In the genomic region with DNA sequence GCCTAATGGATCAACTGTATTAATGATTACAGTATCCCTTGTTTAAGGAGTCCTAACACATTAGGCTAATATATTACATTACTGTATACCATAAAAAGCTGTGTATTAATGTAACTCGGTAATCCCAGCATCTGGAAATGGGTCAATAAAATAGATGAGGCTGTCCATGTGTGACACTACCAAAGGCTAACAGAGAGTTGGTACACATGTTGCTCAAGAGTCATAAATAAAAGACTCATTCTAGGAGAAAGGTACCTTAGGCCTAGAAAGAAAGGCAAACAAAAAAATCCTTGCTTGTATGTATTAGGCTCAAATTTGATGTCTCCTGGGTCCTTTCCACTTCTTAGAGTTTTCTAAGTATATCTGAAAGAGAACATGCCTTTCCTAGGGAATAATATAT, we compare ENCODE assay signal across 14 cellular contexts. TPM values are rescaled to one million over a fixed set of nuclear protein-coding genes. Genes with fewer than 3 reads are reported as not detected.
DNase-seq lines count a peak whose midpoint lies in the region; ATAC-seq and TF ChIP-seq lines count a peak whose summit lies in the region.
"Had no signal": no experiment of that assay in that cellular context is flagged by ENCODE, and none has a peak within 500 bp of the region (broad histone marks: within the 10 kb centered on the region; RNA-seq: fewer than 3 reads in every experiment).

No MANE protein-coding gene starts in this region.

- no peak for ATAC-seq in activated T-helper 17 cell treated with anti-CD3 and anti-CD28 coated beads, Interleukin-2, amount 50 U/mL, for 72 hours (replicated peaks)
- no peak for ATAC-seq in HG02678 (IDR thresholded peaks at IDR 0.05; ENCODE audit: unreplicated experiment)

- H3K36me3 Mint-ChIP-seq in activated T-helper 17 cell treated with anti-CD3 and anti-CD28 coated beads, Interleukin-2, amount 50 U/mL, for 72 hours (ENCODE audit: low read depth): peaks cover 75% of the 10 kb centered on the region
- peaks cover 31 to 47% of the 10 kb centered on the region in 2 donors for H3K36me3 Mint-ChIP-seq in CD14-positive monocyte

- H3K4me3 ChIP-seq in adipocyte (ENCODE audit: low read length) (no peak overlapping the region), fibroblast of mammary gland (ENCODE audit: control insufficient read depth, low read depth, low read length) (no peak overlapping the region), liver (ENCODE audit: low read depth in 1 of 3, low read length in 3 of 3) (no peak overlapping the region), subcutaneous abdominal adipose tissue (ENCODE audit: low read depth in 1 of 5, low read length in 5 of 5) (no peak overlapping the region)
- H3K4me3 ChIP-seq: GM23248 had no signal

- H3K27me3 Mint-ChIP-seq in activated T-helper 17 cell treated with anti-CD3 and anti-CD28 coated beads, Interleukin-2, amount 50 U/mL, for 72 hours: no peaks in the 10 kb centered on the region
- H3K27me3 Mint-ChIP-seq in CD14-positive monocyte (ENCODE audit: low read depth in 3 of 3): no peaks in the 10 kb centered on the region
- H3K27me3 Mint-ChIP-seq: CD4-positive, alpha-beta T cell had no signal

- H3K9me3 ChIP-seq in adipocyte (ENCODE audit: control insufficient read depth, low read length): no peaks in the 10 kb centered on the region
- no peaks in the 10 kb centered on the region for H3K9me3 ChIP-seq in liver (ENCODE audit: control insufficient read depth in 4 of 4, low read length in 3 of 4)
- no peaks in the 10 kb centered on the region for H3K9me3 ChIP-seq in subcutaneous abdominal adipose tissue (ENCODE audit: control insufficient read depth in 5 of 5, low read length in 5 of 5)
- H3K9me3 ChIP-seq: BE2C, Caco-2 had no signal

- no peaks in the 10 kb centered on the region for H3K9me3 Mint-ChIP-seq in activated T-helper 17 cell treated with anti-CD3 and anti-CD28 coated beads, Interleukin-2, amount 50 U/mL, for 72 hours
- no peaks in the 10 kb centered on the region for H3K9me3 Mint-ChIP-seq in CD14-positive monocyte
- H3K9me3 Mint-ChIP-seq: CD4-positive, alpha-beta T cell had no signal

- H3K4me3 Mint-ChIP-seq in activated T-helper 17 cell treated with anti-CD3 and anti-CD28 coated beads, Interleukin-2, amount 50 U/mL, for 72 hours: no peak overlapping the region
- no peak overlapping the region for H3K4me3 Mint-ChIP-seq in CD14-positive monocyte
- H3K4me3 Mint-ChIP-seq: CD4-positive, alpha-beta T cell had no signal

- H3K4me1 Mint-ChIP-seq in activated T-helper 17 cell treated with anti-CD3 and anti-CD28 coated beads, Interleukin-2, amount 50 U/mL, for 72 hours: peaks cover 34% of the 10 kb centered on the region
- H3K4me1 Mint-ChIP-seq in CD14-positive monocyte: peaks cover 21% of the 10 kb centered on the region

- no peak for DNase-seq in adipocyte (ENCODE audit: low read depth)
- peak; percentile 22 for DNase-seq in fibroblast of mammary gland (ENCODE audit: low read depth)
- no peak for DNase-seq in CD14-positive monocyte (ENCODE audit: low spot score)
- DNase-seq: ACHN; BE2C; C1 segment of cervical spinal cord; Caco-2; CD4-positive, alpha-beta T cell; GM23248; HCEC 1CT had no signal

- no peak for TF ChIP-seq CTCF in fibroblast of mammary gland (conservative IDR thresholded peaks at IDR 0.05; ENCODE audit: control insufficient read depth, insufficient read depth, low read depth, low read length)
- no peak for TF ChIP-seq CTCF in liver (IDR thresholded peaks at IDR 0.05; ENCODE audit: low read depth, low read length, missing input control)
- TF ChIP-seq CTCF in CD14-positive monocyte (IDR thresholded peaks at IDR 0.05): no peak

- H3K36me3 ChIP-seq in adipocyte (ENCODE audit: control insufficient read depth, insufficient read depth, low read length, severe bottlenecking) (peaks cover 41% of the 10 kb centered on the region), liver (ENCODE audit: control insufficient read depth in 4 of 4, insufficient read depth in 3 of 4, low read depth in 1 of 4, low read length in 3 of 4) (peaks cover 2 to 18% (median 12%) of the 10 kb centered on the region in 4 donors), subcutaneous abdominal adipose tissue (ENCODE audit: control insufficient read depth in 5 of 5, insufficient read depth in 5 of 5, low read length in 5 of 5) (peaks cover 19 to 28% (median 21%) of the 10 kb centered on the region in 5 donors)

- intact Hi-C loops in CD14-positive monocyte (cut with micrococcal nuclease): loop anchor here (5.0 to 10.0 kb wide), 2 partner anchors 171 to 173 kb away; no protein-coding TSS in a partner anchor

- H3K27ac ChIP-seq in liver (ENCODE audit: low read depth in 1 of 2, low read length in 2 of 2): no peak overlapping the region
- H3K27ac ChIP-seq in subcutaneous abdominal adipose tissue (ENCODE audit: low read depth, low read length): peak overlapping the region; percentile 42
- H3K27ac ChIP-seq: GM23248 had no signal

- peak in 1 of 2 donors; percentile 12 for TF ChIP-seq RAD21 in liver (IDR thresholded peaks at IDR 0.05)

- H3K9ac ChIP-seq in adipocyte (ENCODE audit: low read length) (peak overlapping the region; percentile 53), liver (ENCODE audit: low read depth in 1 of 2, low read length in 2 of 2) (no peak overlapping the region), subcutaneous abdominal adipose tissue (ENCODE audit: low read length in 5 of 5) (peak overlapping the region in 2 of 5 donors; percentile 13 to 32)
- H3K9ac ChIP-seq: GM23248 had no signal

- no peak overlapping the region for H3K27ac Mint-ChIP-seq in activated T-helper 17 cell treated with anti-CD3 and anti-CD28 coated beads, Interleukin-2, amount 50 U/mL, for 72 hours
- H3K27ac Mint-ChIP-seq in CD14-positive monocyte: no peak overlapping the region
- H3K27ac Mint-ChIP-seq: CD4-positive, alpha-beta T cell had no signal

- WGBS in liver: 26% methylated on average over 1 of the region's 1 CpG

- H3K27me3 ChIP-seq in adipocyte (replicated peaks; ENCODE audit: control insufficient read depth, insufficient read depth, low read length) (no peaks in the 10 kb centered on the region), liver (ENCODE audit: control insufficient read depth in 4 of 4, insufficient read depth in 4 of 4, low read length in 3 of 4) (no peaks in the 10 kb centered on the region), subcutaneous abdominal adipose tissue (ENCODE audit: control insufficient read depth in 5 of 5, insufficient read depth in 4 of 5, low read length in 5 of 5) (no peaks in the 10 kb centered on the region)
- H3K27me3 ChIP-seq: BE2C had no signal

- peaks cover 21% of the 10 kb centered on the region for H3K4me1 ChIP-seq in adipocyte (ENCODE audit: control insufficient read depth, insufficient read depth, low read length)
- peaks cover 0 to 9% (median 0%) of the 10 kb centered on the region in 4 donors for H3K4me1 ChIP-seq in liver (ENCODE audit: control insufficient read depth in 4 of 4, insufficient read depth in 4 of 4, low read length in 3 of 4)
- peaks cover 0 to 9% (median 0%) of the 10 kb centered on the region in 5 donors for H3K4me1 ChIP-seq in subcutaneous abdominal adipose tissue (ENCODE audit: control insufficient read depth in 5 of 5, insufficient read depth in 5 of 5, low read length in 5 of 5)
- H3K4me1 ChIP-seq: BE2C had no signal

TF ChIP-seq in liver, 16 proteins besides CTCF, POLR2A, EP300 and RAD21:
- TF ChIP-seq HNF4A (conservative IDR thresholded peaks at IDR 0.05) (peak in 1 of 2 donors; percentile 7), FOXA2 (IDR thresholded peaks at IDR 0.05) (no peak), SP1 (IDR thresholded peaks at IDR 0.05) (peak; percentile 16)
TF ChIP-seq in liver: peak in this region for 2.

RNA-seq across cellular contexts. Expression of a gene that starts 14.6 kb away (rescaled TPM):
- 10 to 100 TPM; 19.3 to 23.2 TPM for total RNA-seq in liver
- 10 to 100 TPM in 1 of 2 donors, 1 to 10 TPM in 1; 6.1 to 15.2 TPM for polyA plus RNA-seq in liver
- total RNA-seq in activated T-helper 17 cell treated with anti-CD3 and anti-CD28 coated beads, Interleukin-2, amount 50 U/mL, for 72 hours: 10 to 100 TPM; 61.2 to 98.8 TPM
- 10 to 100 TPM; 75.3 to 96.7 TPM for polyA plus RNA-seq in CD14-positive monocyte

RNA-seq across cellular contexts. Expression of a gene that starts 34.5 kb away (rescaled TPM):
- total RNA-seq in liver: 10 to 100 TPM; 14.6 to 16.0 TPM
- polyA plus RNA-seq in liver (10 to 100 TPM; 10.1 to 10.6 TPM), CD14-positive monocyte (10 to 100 TPM; 42.0 to 43.8 TPM)
- total RNA-seq in activated T-helper 17 cell treated with anti-CD3 and anti-CD28 coated beads, Interleukin-2, amount 50 U/mL, for 72 hours: 10 to 100 TPM; 53.9 to 97.4 TPM
